In genomic region chr18:42341423-42341822, GRCh38 we compare ENCODE assay signal across 25 cellular contexts.
"Had no signal": no experiment of that assay in that cellular context is flagged by ENCODE, and none has a peak within 500 bp of the region (broad histone marks: within the 10 kb centered on the region; RNA-seq: fewer than 3 reads in every experiment).

No MANE protein-coding gene starts in this region.

- H3K4me3 ChIP-seq: colonic mucosa, esophagus muscularis mucosa, gastroesophageal sphincter, heart right ventricle, lung, mucosa of descending colon, pancreas, smooth muscle cell, testis, tibial artery had no signal

- DNase-seq: colonic mucosa; effector memory CD4-positive, alpha-beta T cell; foreskin keratinocyte; glutamatergic neuron; heart right ventricle; hippocampal formation; left ventricle myocardium superior; mesenchymal stem cell; mucosa of descending colon; naive B cell; pancreas; stimulated activated CD4-positive, alpha-beta T cell treated with anti-CD3 and anti-CD28 coated beads, Interleukin-12 subunit alpha, Interleukin-12 subunit beta, amount 100 ng/mL, for 4 hours; stimulated activated CD4-positive, alpha-beta T cell treated with anti-CD3 and anti-CD28 coated beads, Interleukin-1b, Interleukin-23, amount 100 ng/mL, for 48 hours; stimulated activated CD4-positive, alpha-beta T cell treated with anti-CD3 and anti-CD28 coated beads, Interleukin-4, amount 100 ng/mL, for 24 hours; stimulated activated naive CD8-positive, alpha-beta T cell treated with anti-CD3 and anti-CD28 coated beads, Interleukin-15, Interleukin-2, amounts not matched to agents 100 U/mL and 50 U/mL, for 24 hours; substantia nigra; testis; tibial artery had no signal

- ATAC-seq: foreskin keratinocyte; gastroesophageal sphincter; heart right ventricle; left ventricle myocardium superior; mucosa of descending colon; natural killer cell treated with Interleukin-12 subunit alpha and Interleukin-12 subunit beta and Interleukin-15 and Interleukin-18, amount 100 ng/mL, for 72 hours; pancreas; sciatic nerve; stimulated activated effector memory CD8-positive, alpha-beta T cell treated with anti-CD3 and anti-CD28 coated beads, Interleukin-12 subunit alpha, Interleukin-12 subunit beta, amount 100 ng/mL, for 72 hours; stimulated activated naive CD8-positive, alpha-beta T cell treated with anti-CD3 and anti-CD28 coated beads, Interleukin-15, Interleukin-2, amounts not matched to agents 100 U/mL and 50 U/mL, for 24 hours had no signal
